ENCODE assay signal across 24 cellular contexts in the genomic region with DNA sequence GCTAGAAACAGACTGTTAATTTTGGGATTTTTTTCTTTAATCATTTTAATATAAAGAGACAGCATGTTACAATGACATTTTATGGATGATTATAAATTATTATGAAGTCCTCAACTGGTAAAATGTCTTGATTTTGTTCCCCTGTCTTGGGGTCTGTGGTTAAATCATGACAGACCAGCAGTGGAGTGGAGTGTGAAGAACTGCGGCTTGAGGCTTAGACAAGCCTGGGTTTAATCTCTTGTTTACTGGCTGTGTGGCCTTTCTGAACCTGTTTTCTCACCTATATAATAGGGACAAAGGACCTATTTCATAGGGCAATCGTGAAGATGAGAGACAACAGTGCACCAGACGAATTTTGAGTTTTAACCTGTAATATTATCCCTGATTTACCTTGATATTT. TPM values are rescaled to one million over a fixed set of nuclear protein-coding genes. Genes with fewer than 3 reads are reported as not detected.
"Had no signal": no experiment of that assay in that cellular context is flagged by ENCODE, and none has a peak within 500 bp of the region (broad histone marks: within the 10 kb centered on the region; RNA-seq: fewer than 3 reads in every experiment).

No MANE protein-coding gene starts in this region.

- H3K4me3 ChIP-seq: colonic mucosa, lung, ovary, psoas muscle, skin epidermis, spleen, thoracic aorta, tibial nerve, upper lobe of left lung had no signal

- ATAC-seq: left lobe of liver; psoas muscle; right cardiac atrium; stimulated activated naive B cell treated with anti-CD40 and anti-IgM and Interleukin-4, amounts not matched to agents 10 μg/mL and 1 μg/mL and 100 μg/mL, for 72 hours had no signal

- H3K9me3 ChIP-seq: colonic mucosa, ovary, psoas muscle, spleen, thoracic aorta, tibial nerve, upper lobe of left lung had no signal

- H3K27me3 ChIP-seq: colonic mucosa, ovary, upper lobe of left lung had no signal

- H3K4me1 ChIP-seq: colonic mucosa, psoas muscle, tibial nerve had no signal

- H3K27ac ChIP-seq: colonic mucosa, ovary, psoas muscle, skin epidermis, spleen, thoracic aorta, tibial nerve, upper lobe of left lung had no signal

- H3K27me3 Mint-ChIP-seq: memory B cell; naive B cell; stimulated activated naive B cell treated with anti-CD40 and anti-IgM and Interleukin-4, amounts not matched to agents 10 μg/mL and 1 μg/mL and 100 μg/mL, for 72 hours; stimulated activated naive CD8-positive, alpha-beta T cell treated with anti-CD3 and anti-CD28 coated beads, Interleukin-15, Interleukin-2, amounts not matched to agents 100 ng/mL and 50 ng/mL, for 24 hours had no signal

- FAIRE-seq: frontal cortex, keratinocyte had no signal

- H3K4me3 Mint-ChIP-seq: dendritic cell treated with granulocyte-macrophage colony-stimulating factor and Interleukin-4, amounts not matched to agents 40 ng/mL and 50 ng/mL, for 4 days; memory B cell; naive B cell; nephron progenitor cell; stimulated activated naive B cell treated with anti-CD40 and anti-IgM and Interleukin-4, amounts not matched to agents 10 μg/mL and 1 μg/mL and 100 μg/mL, for 72 hours; stimulated activated naive CD8-positive, alpha-beta T cell treated with anti-CD3 and anti-CD28 coated beads, Interleukin-15, Interleukin-2, amounts not matched to agents 100 ng/mL and 50 ng/mL, for 24 hours had no signal

- H3K36me3 ChIP-seq: colonic mucosa, ovary, spleen, thoracic aorta, tibial nerve, upper lobe of left lung had no signal

- H3K27ac Mint-ChIP-seq: memory B cell; naive B cell; nephron progenitor cell; stimulated activated naive B cell treated with anti-CD40 and anti-IgM and Interleukin-4, amounts not matched to agents 10 μg/mL and 1 μg/mL and 100 μg/mL, for 72 hours; stimulated activated naive CD8-positive, alpha-beta T cell treated with anti-CD3 and anti-CD28 coated beads, Interleukin-15, Interleukin-2, amounts not matched to agents 100 ng/mL and 50 ng/mL, for 24 hours had no signal

- H3K36me3 Mint-ChIP-seq: memory B cell; naive B cell; stimulated activated naive B cell treated with anti-CD40 and anti-IgM and Interleukin-4, amounts not matched to agents 10 μg/mL and 1 μg/mL and 100 μg/mL, for 72 hours had no signal

- H3K9me3 Mint-ChIP-seq: dendritic cell treated with granulocyte-macrophage colony-stimulating factor and Interleukin-4, amounts not matched to agents 40 ng/mL and 50 ng/mL, for 4 days; memory B cell; naive B cell; nephron progenitor cell; stimulated activated naive B cell treated with anti-CD40 and anti-IgM and Interleukin-4, amounts not matched to agents 10 μg/mL and 1 μg/mL and 100 μg/mL, for 72 hours; stimulated activated naive CD8-positive, alpha-beta T cell treated with anti-CD3 and anti-CD28 coated beads, Interleukin-15, Interleukin-2, amounts not matched to agents 100 ng/mL and 50 ng/mL, for 24 hours had no signal

- DNase-seq: colonic mucosa; naive B cell; nephron progenitor cell; occipital lobe; ovary; spleen; stimulated activated CD4-positive, alpha-beta T cell treated with anti-CD3 and anti-CD28 coated beads, Interleukin-4, amount 100 ng/mL, for 4 hours; stimulated activated naive B cell treated with anti-CD40 and anti-IgM and Interleukin-4, amounts not matched to agents 10 μg/mL and 1 μg/mL and 100 μg/mL, for 72 hours; upper lobe of left lung had no signal

RNA-seq across cellular contexts. Expression of gene UMODL1, which starts 1.8 kb away (rescaled TPM):
- total RNA-seq: chondrocyte, fibroblast of villous mesenchyme, frontal cortex, occipital lobe, psoas muscle, renal cortical epithelial cell, right cardiac atrium, tibial nerve had no signal
- polyA plus RNA-seq: psoas muscle, right cardiac atrium had no signal
